ENCODE assay signal across 27 cellular contexts in genomic region chr10:7544203-7544602, GRCh38.
DNase-seq lines count a peak whose midpoint lies in the region; ATAC-seq and TF ChIP-seq lines count a peak whose summit lies in the region.
"Had no signal": no experiment of that assay in that cellular context is flagged by ENCODE, and none has a peak within 500 bp of the region (broad histone marks: within the 10 kb centered on the region; RNA-seq: fewer than 3 reads in every experiment).

No MANE protein-coding gene starts in this region.

- ATAC-seq in GM21360 (IDR thresholded peaks at IDR 0.05; ENCODE audit: unreplicated experiment) = no peak
- ATAC-seq: Panc1 had no signal

- DNase-seq in Ammon's horn (ENCODE audit: low spot score) (peak; percentile 59), cardiac fibroblast (ENCODE audit: low read depth in 2 of 2) (peak; percentile 49 to 69), left ventricle myocardium inferior (no peak), neural crest cell (ENCODE audit: low read depth, low spot score) (no peak), Peyer's patch (no peak), H4 (ENCODE audit: low spot score) (no peak), GM13977 (ENCODE audit: low spot score) (no peak)
- DNase-seq: activated CD4-positive, alpha-beta T cell treated with anti-CD3 and anti-CD28 coated beads, Interleukin-2, amount 10 ng/mL, durations not matched to agents 24 days and 14 days; activated effector memory CD4-positive, alpha-beta T cell treated with anti-CD3 and anti-CD28 coated beads, Interleukin-2, amount 50 U/mL, for 16 hours; activated T-cell treated with anti-CD3 and anti-CD28 coated beads, Interleukin-2, amount 50 U/mL, for 1 hour; DMS153; effector CD4-positive, alpha-beta T cell; Karpas-422; NCI-H2081 treated with DMSO at 0.1 percent for 48 hours; NCI-H2227 treated with DMSO at 0.1 percent for 48 hours; posterior cingulate gyrus; stimulated activated CD4-positive, alpha-beta T cell treated with anti-CD3 and anti-CD28 coated beads, Interleukin-4, amount 100 ng/mL, for 1 hour; T1000; transverse colon; WERI-Rb-1 had no signal

- intact Hi-C loops in left ventricle myocardium inferior (cut with micrococcal nuclease) = no loop called here

- H3K27me3 Mint-ChIP-seq in neural crest cell (ENCODE audit: low read depth) = no peaks in the 10 kb centered on the region
- H3K27me3 Mint-ChIP-seq: activated CD4-positive, alpha-beta T cell treated with anti-CD3 and anti-CD28 coated beads, Interleukin-2, amount 10 ng/mL, durations not matched to agents 24 days and 14 days; activated naive CD8-positive, alpha-beta T cell had no signal

- H3K4me1 ChIP-seq in left ventricle myocardium inferior (peaks cover 43% of the 10 kb centered on the region), Peyer's patch (peaks cover 0 to 8% (median 0%) of the 10 kb centered on the region in 4 donors)
- H3K4me1 ChIP-seq: breast epithelium had no signal

- H3K9me3 ChIP-seq in left ventricle myocardium inferior (replicated peaks) (no peaks in the 10 kb centered on the region), Peyer's patch (no peaks in the 10 kb centered on the region)
- H3K9me3 ChIP-seq: breast epithelium, sigmoid colon, transverse colon had no signal

- no peak for TF ChIP-seq POLR2A in Peyer's patch (IDR thresholded peaks at IDR 0.05)

- no peak overlapping the region for H3K4me3 Mint-ChIP-seq in neural crest cell
- H3K4me3 Mint-ChIP-seq: activated CD4-positive, alpha-beta T cell treated with anti-CD3 and anti-CD28 coated beads, Interleukin-2, amount 10 ng/mL, durations not matched to agents 24 days and 14 days; activated naive CD8-positive, alpha-beta T cell; neural progenitor cell had no signal

- peak overlapping the region; percentile 52 for H3K27ac Mint-ChIP-seq in neural crest cell (ENCODE audit: unreplicated experiment)
- H3K27ac Mint-ChIP-seq: activated CD4-positive, alpha-beta T cell treated with anti-CD3 and anti-CD28 coated beads, Interleukin-2, amount 10 ng/mL, durations not matched to agents 24 days and 14 days; activated naive CD8-positive, alpha-beta T cell; neural progenitor cell had no signal

- H3K27ac ChIP-seq in left ventricle myocardium inferior (replicated peaks) = peak overlapping the region; percentile 75
- H3K27ac ChIP-seq in Peyer's patch = peak overlapping the region in 1 of 4 donors; percentile 33
- H3K27ac ChIP-seq: breast epithelium, epithelial cell of prostate, neural progenitor cell, WERI-Rb-1 had no signal

- peaks cover 33% of the 10 kb centered on the region for H3K4me1 Mint-ChIP-seq in neural crest cell

- H3K4me3 ChIP-seq in cardiac fibroblast (replicated peaks in 1 of 2; ENCODE audit: low read depth in 2 of 2, low read length in 2 of 2) (no peak overlapping the region), left ventricle myocardium inferior (no peak overlapping the region), Peyer's patch (no peak overlapping the region)
- H3K4me3 ChIP-seq: breast epithelium, neural progenitor cell, sigmoid colon, transverse colon had no signal

- no peaks in the 10 kb centered on the region for H3K36me3 Mint-ChIP-seq in neural crest cell (ENCODE audit: low read depth)
- H3K36me3 Mint-ChIP-seq: activated naive CD8-positive, alpha-beta T cell; neural progenitor cell had no signal

- in situ Hi-C loops in GM13977 (cut with MboI; ENCODE audit: low pct_unique_long_range_greater_than_20kb, low sequenced_read_pairs, unreplicated experiment) = no loop called here

- TF ChIP-seq CTCF in cardiac fibroblast (IDR thresholded peaks at IDR 0.05; ENCODE audit: low read depth, low read length) (no peak), left ventricle myocardium inferior (IDR thresholded peaks at IDR 0.05; ENCODE audit: borderline replicate concordance) (no peak), neural crest cell (conservative IDR thresholded peaks at IDR 0.05) (no peak), Peyer's patch (IDR thresholded peaks at IDR 0.05) (no peak), GM13977 (IDR thresholded peaks at IDR 0.05; ENCODE audit: extremely low read depth, insufficient read depth, missing control alignments) (no peak)

- no peaks in the 10 kb centered on the region for H3K27me3 ChIP-seq in left ventricle myocardium inferior (ENCODE audit: low read depth)
- no peaks in the 10 kb centered on the region for H3K27me3 ChIP-seq in Peyer's patch
- H3K27me3 ChIP-seq: breast epithelium, neural progenitor cell, sigmoid colon, transverse colon had no signal

- no peaks in the 10 kb centered on the region for H3K36me3 ChIP-seq in left ventricle myocardium inferior
- no peaks in the 10 kb centered on the region for H3K36me3 ChIP-seq in Peyer's patch
- H3K36me3 ChIP-seq: breast epithelium, neural progenitor cell, sigmoid colon, transverse colon, WERI-Rb-1 had no signal

- H3K9me3 Mint-ChIP-seq in neural crest cell = no peaks in the 10 kb centered on the region

Comparison
In these comparisons a context has a peak if more than half of its experiments do, and no peak if none do; other contexts are left out.
1. DNase-seq: peak in Ammon's horn (single experiment) and cardiac fibroblast (2 of 2); none in left ventricle myocardium inferior (single experiment), neural crest cell (single experiment), Peyer's patch (0 of 3), H4 (single experiment) and GM13977 (single experiment).